In genomic region chr20:4681441-4681840, GRCh38 we compare ENCODE assay signal across 24 cellular contexts. TPM values are rescaled to one million over a fixed set of nuclear protein-coding genes. Genes with fewer than 3 reads are reported as not detected.
DNase-seq lines count a peak whose midpoint lies in the region; ATAC-seq and TF ChIP-seq lines count a peak whose summit lies in the region.
"Had no signal": no experiment of that assay in that cellular context is flagged by ENCODE, and none has a peak within 500 bp of the region (broad histone marks: within the 10 kb centered on the region; RNA-seq: fewer than 3 reads in every experiment).

No MANE protein-coding gene starts in this region.

- 45% methylated on average over 2 of the region's 6 CpGs; no CpG with 5 or more reads in 1 of the 2 experiments for WGBS in IMR-90 (ENCODE audit: extremely low coverage in 2 of 2, insufficient read length in 1 of 2), 2 experiments
- WGBS in sigmoid colon, 2 donors, result 69 to 76% methylated on average over 6 of the region's 6 CpGs

- H3K4me1 ChIP-seq in IMR-90 (ENCODE audit: control insufficient read depth, insufficient read depth, low read length) (peaks cover 7% of the 10 kb centered on the region), left ventricle myocardium inferior (peaks cover 32% of the 10 kb centered on the region), sigmoid colon (peaks cover 0 to 51% (median 38%) of the 10 kb centered on the region in 4 donors)
- H3K4me1 ChIP-seq: body of pancreas had no signal

- no peak overlapping the region for H3K56ac ChIP-seq in IMR-90 (ENCODE audit: extremely low read depth, insufficient read depth, low read length)

- TF ChIP-seq POLR2A in IMR-90 (IDR thresholded peaks at IDR 0.05; ENCODE audit: low read depth, low read length) (no peak), sigmoid colon (IDR thresholded peaks at IDR 0.05) (no peak)

- CTCF ChIA-PET in IMR-90 (lab: Yijun Ruan, JAX), result no interaction called here

- no peaks in the 10 kb centered on the region for H4K20me1 ChIP-seq in IMR-90 (ENCODE audit: insufficient read depth, low read length)

- no peak overlapping the region for H2BK120ac ChIP-seq in IMR-90 (ENCODE audit: low read depth, low read length)

- H3K9me1 ChIP-seq in IMR-90 (ENCODE audit: insufficient read depth, low read length), result peaks cover 9% of the 10 kb centered on the region; the same call in 1 of the 2 replicates

- dilution Hi-C loops in IMR-90 (cut with HindIII; ENCODE audit: low sequenced_read_pairs, unreplicated experiment), result no loop called here

- no peak overlapping the region for H2BK15ac ChIP-seq in IMR-90 (ENCODE audit: low read depth, low read length)

- TF ChIP-seq CTCF in IMR-90 (conservative IDR thresholded peaks at IDR 0.05; ENCODE audit: low read depth, low read length) (no peak), left ventricle myocardium inferior (IDR thresholded peaks at IDR 0.05; ENCODE audit: borderline replicate concordance) (no peak), sigmoid colon (IDR thresholded peaks at IDR 0.05) (no peak)

- no peak overlapping the region for H2AFZ ChIP-seq in IMR-90 (replicated peaks; ENCODE audit: low read length, poor library complexity)

- peak overlapping the region; percentile 22; the same call in 1 of the 2 replicates for H2BK20ac ChIP-seq in IMR-90 (ENCODE audit: low read depth, low read length)

- H3K79me1 ChIP-seq in IMR-90 (ENCODE audit: low read depth in 1 of 2, low read length in 2 of 2), result peaks cover 0 to 8% of the 10 kb centered on the region in 2 experiments; a peak in 2 of 4 replicates

- no peak for ATAC-seq in IMR-90 (ENCODE audit: low read depth)
- ATAC-seq: activated naive CD4-positive, alpha-beta T cell treated with anti-CD3 and anti-CD28 coated beads, Interleukin-2, amount 50 U/mL, for 72 hours; body of pancreas; mucosa of descending colon; stimulated activated naive B cell treated with anti-CD40 and anti-IgM and Interleukin-4, amounts not matched to agents 10 μg/mL and 1 μg/mL and 100 μg/mL, for 72 hours had no signal

- no peak overlapping the region for H3K4me3 ChIP-seq in IMR-90 (ENCODE audit: insufficient read depth, low read depth, low read length)
- no peak overlapping the region for H3K4me3 ChIP-seq in left ventricle myocardium inferior
- H3K4me3 ChIP-seq in sigmoid colon, result no peak overlapping the region
- H3K4me3 ChIP-seq: body of pancreas, mucosa of descending colon, tibial artery had no signal

- H3K9me3 ChIP-seq in IMR-90 (ENCODE audit: control insufficient read depth, insufficient read depth, low read length), result peaks cover 2% of the 10 kb centered on the region; the same call in 1 of the 2 replicates
- no peaks in the 10 kb centered on the region for H3K9me3 ChIP-seq in left ventricle myocardium inferior (replicated peaks)
- H3K9me3 ChIP-seq in sigmoid colon, result no peaks in the 10 kb centered on the region
- H3K9me3 ChIP-seq: body of pancreas, mucosa of descending colon, tibial artery had no signal

- TF ChIP-seq EP300 in sigmoid colon (IDR thresholded peaks at IDR 0.05), result no peak

- H4K91ac ChIP-seq in IMR-90 (ENCODE audit: insufficient read depth, low read depth, low read length), result no peak overlapping the region

- H3K27me3 ChIP-seq in IMR-90 (ENCODE audit: control insufficient read depth, insufficient read depth, low read length) (peaks cover 16% of the 10 kb centered on the region), left ventricle myocardium inferior (ENCODE audit: low read depth) (no peaks in the 10 kb centered on the region), sigmoid colon (no peaks in the 10 kb centered on the region)
- H3K27me3 ChIP-seq: body of pancreas had no signal

- H3K36me3 ChIP-seq in IMR-90 (ENCODE audit: control insufficient read depth, insufficient read depth, low read length) (no peaks in the 10 kb centered on the region), left ventricle myocardium inferior (no peaks in the 10 kb centered on the region), sigmoid colon (no peaks in the 10 kb centered on the region)
- H3K36me3 ChIP-seq: tibial artery had no signal

- POLR2A ChIA-PET in IMR-90 (lab: Charles Lee; ENCODE audit: unreplicated experiment), result no interaction called here

- intact Hi-C loops in IMR-90 (cut with micrococcal nuclease) (no loop called here), left ventricle myocardium inferior (cut with micrococcal nuclease) (no loop called here), sigmoid colon (cut with DNase I) (no loop called here)

- in situ Hi-C loops in IMR-90 (cut with MboI; ENCODE audit: low sequenced_read_pairs), result no loop called here

- DNase-seq in IMR-90 (no peak), caudate nucleus (lab: John Stamatoyannopoulos, UW) (peak in 3 of 61 donors; percentile 9 to 65 (median 16)), left ventricle myocardium inferior (no peak), sigmoid colon (no peak), NCI-H446 (lab: John Stamatoyannopoulos, UW) (no peak)
- DNase-seq in activated naive CD4-positive, alpha-beta T cell (lab: John Stamatoyannopoulos, UW), result no peak
- no peak for DNase-seq in activated naive CD4-positive, alpha-beta T cell treated with anti-CD3 and anti-CD28 coated beads, Interleukin-2, amount 50 U/mL, for 16 hours
- DNase-seq: activated CD4-positive, alpha-beta memory T cell treated with anti-CD3 and anti-CD28 coated beads for 36 hours; activated T-cell treated with anti-CD3 and anti-CD28 coated beads, Interleukin-2, amount 50 U/mL, for 24 hours; AML-193; body of pancreas; cortex of kidney; GOT3; mucosa of descending colon; NCI-H1092; NCI-H2029 treated with DMSO at 0.1 percent for 48 hours; NCI-H524 treated with DMSO at 0.1 percent for 48 hours; SHP77 treated with DMSO at 0.1 percent for 48 hours; stimulated activated naive B cell treated with anti-CD40 and anti-IgM and Interleukin-4, amounts not matched to agents 10 μg/mL and 1 μg/mL and 100 μg/mL, for 72 hours; tibial artery had no signal

- BruUV-seq in IMR-90 (replicated peaks; lab: Mats Ljungman, UMichigan), result no TSS peak

- no peak overlapping the region for H2AK9ac ChIP-seq in IMR-90 (replicated peaks; ENCODE audit: low read depth, low read length, poor library complexity)

- no peak overlapping the region for H4K8ac ChIP-seq in IMR-90 (ENCODE audit: low read depth in 2 of 2, low read length in 2 of 2)

- no peak overlapping the region for H3K14ac ChIP-seq in IMR-90 (replicated peaks; ENCODE audit: low read depth, low read length)

- H2BK5ac ChIP-seq in IMR-90 (ENCODE audit: low read depth, low read length, poor library complexity, severe bottlenecking), result no peak overlapping the region

- H3K9ac ChIP-seq in IMR-90 (ENCODE audit: low read depth, low read length), result no peak overlapping the region

- H4K5ac ChIP-seq in IMR-90 (ENCODE audit: low read depth, low read length), result no peak overlapping the region

- no peak overlapping the region for H3K4ac ChIP-seq in IMR-90 (ENCODE audit: low read depth, low read length)

- no peak overlapping the region for H3K23ac ChIP-seq in IMR-90 (ENCODE audit: low read depth, low read length)

- H3K27ac ChIP-seq in IMR-90 (ENCODE audit: insufficient read depth, low read length) (no peak overlapping the region), caudate nucleus (ENCODE audit: low read depth, low read length) (peak overlapping the region; percentile 60), left ventricle myocardium inferior (replicated peaks) (peak overlapping the region; percentile 81), sigmoid colon (peak overlapping the region in 3 of 4 donors; percentile 54 to 99 (median 98))
- H3K27ac ChIP-seq: body of pancreas, tibial artery had no signal

- TF ChIP-seq RAD21 in IMR-90 (IDR thresholded peaks at IDR 0.05; ENCODE audit: low read length), result no peak

- H2AK5ac ChIP-seq in IMR-90 (ENCODE audit: low read depth, low read length), result no peak overlapping the region

- H3K18ac ChIP-seq in IMR-90 (ENCODE audit: low read depth, low read length), result no peak overlapping the region

- H3K4me2 ChIP-seq in IMR-90 (ENCODE audit: low read depth, low read length), result no peak overlapping the region

TF ChIP-seq in IMR-90, 13 proteins besides CTCF, POLR2A, EP300 and RAD21 (continues in another document):
- TF ChIP-seq RCOR1 (IDR thresholded peaks at IDR 0.05; ENCODE audit: insufficient replicate concordance, low read length), result no peak
- no peak for TF ChIP-seq FOS (IDR thresholded peaks at IDR 0.05; ENCODE audit: low read depth, low read length)
- no peak for TF ChIP-seq ELK1 (IDR thresholded peaks at IDR 0.05; ENCODE audit: borderline replicate concordance, low read depth, low read length)
- no peak for TF ChIP-seq NFE2L2 (IDR thresholded peaks at IDR 0.05; ENCODE audit: low read depth, low read length)
- TF ChIP-seq MXI1 (IDR thresholded peaks at IDR 0.05; ENCODE audit: borderline replicate concordance, low read depth, low read length), result no peak
- no peak for TF ChIP-seq MAZ (IDR thresholded peaks at IDR 0.05; ENCODE audit: borderline replicate concordance, low read depth, low read length)
- TF ChIP-seq BHLHE40 (IDR thresholded peaks at IDR 0.05; ENCODE audit: low read depth, low read length), result no peak

RNA-seq across cellular contexts. Expression of gene PRNP, which starts 4.8 kb away (rescaled TPM):
- total RNA-seq in IMR-90 (2012; rRNA removed) (62.8 and 63.3 TPM in 2 replicates), left ventricle myocardium inferior (127 TPM), sigmoid colon (100 to 1,000 TPM; 285 to 415 (median 351) TPM)
- polyA plus RNA-seq in IMR-90 (2012; rRNA removed) (93.3 and 97.9 TPM in 2 replicates), sigmoid colon (10 to 100 TPM; 14.8 to 66.0 (median 16.8) TPM)
- polyA plus RNA-seq in IMR-90 (2012; cell fraction: cytosol; rRNA removed), result 76.6 and 206 TPM in 2 replicates
- polyA plus RNA-seq in IMR-90 (2012; cell fraction: nucleus; rRNA removed; ENCODE audit: low replicate concordance), result 59.6 and 68.5 TPM in 2 replicates

RNA-seq across cellular contexts. Expression of gene PRND, which starts 40.3 kb away (rescaled TPM):
- not detected in 2 replicates for total RNA-seq in IMR-90 (2012; rRNA removed)
- not detected in 2 replicates for polyA plus RNA-seq in IMR-90 (2012; rRNA removed)
- not detected in 2 replicates for polyA plus RNA-seq in IMR-90 (2012; cell fraction: cytosol; rRNA removed)
- not detected in 2 replicates for polyA plus RNA-seq in IMR-90 (2012; cell fraction: nucleus; rRNA removed; ENCODE audit: low replicate concordance)
- not detected for total RNA-seq in left ventricle myocardium inferior
- total RNA-seq in sigmoid colon, result 1 to 10 TPM in 2 of 4 donors, under 1 TPM in 2; 0.33 to 6.4 (median 3.4) TPM
- under 1 TPM in 1 of 3 donors, not detected in 2; 0.04 TPM for polyA plus RNA-seq in sigmoid colon
- total RNA-seq: activated CD4-positive, alpha-beta memory T cell treated with anti-CD3 and anti-CD28 coated beads for 36 hours; activated naive CD4-positive, alpha-beta T cell treated with anti-CD3 and anti-CD28 coated beads, Interleukin-2, amount 50 U/mL, for 72 hours; body of pancreas; renal cortical epithelial cell; T-helper 2 cell treated with Interferon-gamma antibody and Interleukin-4, amounts not matched to agents 100 ng/mL and 5 ng/mL, for 36 hours had no signal
- polyA plus RNA-seq: endothelial cell of umbilical vein had no signal
